Comparison of ENCODE assay signal across 12 cellular contexts in the genomic region with DNA sequence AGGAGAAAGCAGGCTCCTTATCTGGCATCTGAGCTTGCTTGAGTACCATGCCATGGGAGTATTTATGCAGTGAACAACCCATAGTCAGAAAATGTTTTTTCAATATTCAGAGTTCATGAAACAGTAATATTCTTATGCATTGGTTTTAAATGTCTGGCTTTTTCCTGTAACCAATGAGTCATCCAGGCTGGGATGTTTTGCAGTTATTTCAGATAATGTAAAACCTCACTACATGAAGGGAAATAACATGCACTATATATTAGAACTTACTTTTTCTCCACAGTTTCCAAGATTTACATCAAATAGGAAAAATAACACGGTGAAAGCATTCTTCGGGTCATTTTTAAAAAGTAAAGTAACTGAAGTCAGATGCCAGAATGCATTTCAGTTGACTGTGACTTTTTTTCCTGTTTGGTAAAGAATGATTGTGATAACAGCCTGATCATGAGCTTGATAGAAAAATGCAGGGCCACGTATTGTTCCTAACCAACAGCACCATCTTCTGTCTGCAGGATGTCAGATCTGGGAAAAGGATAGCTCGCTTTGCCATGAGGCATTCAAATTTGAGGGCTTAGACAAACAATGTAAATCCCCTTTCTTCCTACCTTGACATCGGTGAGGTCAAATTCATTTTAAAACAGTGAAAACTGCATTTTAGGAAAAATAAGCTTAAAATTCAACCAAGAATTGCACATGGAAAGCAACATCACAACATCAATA.
DNase-seq lines count a peak whose midpoint lies in the region; ATAC-seq and TF ChIP-seq lines count a peak whose summit lies in the region.
"Had no signal": no experiment of that assay in that cellular context is flagged by ENCODE, and none has a peak within 500 bp of the region (broad histone marks: within the 10 kb centered on the region; RNA-seq: fewer than 3 reads in every experiment).

No MANE protein-coding gene starts in this region.

- no peaks in the 10 kb centered on the region for H4K20me1 ChIP-seq in smooth muscle cell (ENCODE audit: low read depth)
- H4K20me1 ChIP-seq: BLaER1 had no signal

- no peak overlapping the region for H2AFZ ChIP-seq in smooth muscle cell (ENCODE audit: low read depth)

- no peak overlapping the region for H3K9ac ChIP-seq in smooth muscle cell (ENCODE audit: low read depth)
- H3K9ac ChIP-seq: BLaER1 had no signal

- POLR2A ChIA-PET in RWPE1 (lab: Yijun Ruan, JAX; ENCODE audit: low non-redundant PET), result no interaction called here

- no peak for ATAC-seq in HG02981 (IDR thresholded peaks at IDR 0.05; ENCODE audit: unreplicated experiment)
- ATAC-seq in HG02852 (IDR thresholded peaks at IDR 0.05; ENCODE audit: unreplicated experiment), result no peak
- no peak for ATAC-seq in HG03280 (IDR thresholded peaks at IDR 0.05; ENCODE audit: unreplicated experiment)

- no peaks in the 10 kb centered on the region for H3F3A ChIP-seq in smooth muscle cell (ENCODE audit: low read depth)

- no peaks in the 10 kb centered on the region for H3K79me2 ChIP-seq in smooth muscle cell (ENCODE audit: low read depth)

- H3K27ac Mint-ChIP-seq in glutamatergic neuron (ENCODE audit: unreplicated experiment), result no peak overlapping the region
- H3K27ac Mint-ChIP-seq: activated naive CD4-positive, alpha-beta T cell treated with anti-CD3 and anti-CD28 coated beads, Interleukin-2, amount 50 U/mL, for 24 hours had no signal

- H3K27ac ChIP-seq in RWPE1 (no peak overlapping the region), smooth muscle cell (ENCODE audit: low read depth) (no peak overlapping the region)
- H3K27ac ChIP-seq: BLaER1 had no signal

- H3K4me1 ChIP-seq in smooth muscle cell (ENCODE audit: low read depth), result no peaks in the 10 kb centered on the region

- TF ChIP-seq CTCF in RWPE1 (conservative IDR thresholded peaks at IDR 0.05; ENCODE audit: low read depth) (peak; percentile 29; the same call in 1 of the 2 replicates), glutamatergic neuron (IDR thresholded peaks at IDR 0.05; ENCODE audit: partially characterized antibody, unreplicated experiment) (peak; percentile 23), smooth muscle cell (IDR thresholded peaks at IDR 0.05; ENCODE audit: borderline replicate concordance, insufficient read depth, poor library complexity, severe bottlenecking) (peak; percentile 52)

- no peaks in the 10 kb centered on the region for H3K27me3 Mint-ChIP-seq in glutamatergic neuron (ENCODE audit: unreplicated experiment)
- H3K27me3 Mint-ChIP-seq: activated naive CD4-positive, alpha-beta T cell treated with anti-CD3 and anti-CD28 coated beads, Interleukin-2, amount 50 U/mL, for 24 hours had no signal

- no peaks in the 10 kb centered on the region for H3K36me3 ChIP-seq in smooth muscle cell (ENCODE audit: low read depth)
- H3K36me3 ChIP-seq: BLaER1 had no signal

- CTCF ChIA-PET in RWPE1 (lab: Yijun Ruan, JAX), result interaction anchor here (0.5 to 1.1 kb wide), 5 partner anchors 15 to 1344 kb away, joined by 3 to 4 read pairs (median 4); no protein-coding TSS in a partner anchor

- H3K4me1 Mint-ChIP-seq in glutamatergic neuron (ENCODE audit: low read depth, unreplicated experiment), result peaks cover 1% of the 10 kb centered on the region
- H3K4me1 Mint-ChIP-seq: activated naive CD4-positive, alpha-beta T cell treated with anti-CD3 and anti-CD28 coated beads, Interleukin-2, amount 50 U/mL, for 24 hours had no signal

- H3K4me3 ChIP-seq in smooth muscle cell, result no peak overlapping the region
- H3K4me3 ChIP-seq: BLaER1, lung had no signal

- H3K27me3 ChIP-seq in smooth muscle cell (ENCODE audit: low read depth), result no peaks in the 10 kb centered on the region
- H3K27me3 ChIP-seq: BLaER1 had no signal

- peak overlapping the region; percentile 42 for H3K4me2 ChIP-seq in smooth muscle cell
- H3K4me2 ChIP-seq: BLaER1 had no signal

- peak; percentile 59 for DNase-seq in NCI-H82 (lab: John Stamatoyannopoulos, UW)
- no peak for DNase-seq in NCI-H82 treated with DMSO at 0.1 percent for 48 hours (lab: John Stamatoyannopoulos, UW; ENCODE audit: unreplicated experiment)
- no peak for DNase-seq in RWPE1 (ENCODE audit: low spot score)
- DNase-seq in glutamatergic neuron, result peak; percentile 20
- no peak for DNase-seq in smooth muscle cell (lab: John Stamatoyannopoulos, UW; ENCODE audit: unreplicated experiment)
- DNase-seq: NK-92 treated with Interleukin-12 subunit alpha and Interleukin-12 subunit beta, amount 100 ng/mL, for 24 hours had no signal

- no peaks in the 10 kb centered on the region for H3K36me3 Mint-ChIP-seq in glutamatergic neuron (ENCODE audit: unreplicated experiment)
- H3K36me3 Mint-ChIP-seq: activated naive CD4-positive, alpha-beta T cell treated with anti-CD3 and anti-CD28 coated beads, Interleukin-2, amount 50 U/mL, for 24 hours had no signal

- H3K9me3 Mint-ChIP-seq in glutamatergic neuron (ENCODE audit: unreplicated experiment), result no peaks in the 10 kb centered on the region
- H3K9me3 Mint-ChIP-seq: activated naive CD4-positive, alpha-beta T cell treated with anti-CD3 and anti-CD28 coated beads, Interleukin-2, amount 50 U/mL, for 24 hours had no signal

- H3K9me3 ChIP-seq in smooth muscle cell (replicated peaks; ENCODE audit: low read depth), result no peaks in the 10 kb centered on the region
- H3K9me3 ChIP-seq: BLaER1 had no signal

- H3K4me3 Mint-ChIP-seq in glutamatergic neuron (ENCODE audit: unreplicated experiment), result no peak overlapping the region
- H3K4me3 Mint-ChIP-seq: activated naive CD4-positive, alpha-beta T cell treated with anti-CD3 and anti-CD28 coated beads, Interleukin-2, amount 50 U/mL, for 24 hours had no signal

- 51% methylated on average over 5 of the region's 5 CpGs for WGBS in smooth muscle cell (ENCODE audit: low lambda C conversion rate)

Comparison
In these comparisons a context has a peak if more than half of its experiments do, and no peak if none do; other contexts are left out.
1. DNase-seq: peak in NCI-H82 (single experiment) and glutamatergic neuron (single experiment); none in NCI-H82 treated with DMSO at 0.1 percent for 48 hours (single experiment), RWPE1 (single experiment) and smooth muscle cell (single experiment).
2. Peak in every context shown above with its lines, with median percentiles within 50 percentile points of each other: CTCF ChIP-seq.